ENCODE assay signal across 1 cellular context in the genomic region with DNA sequence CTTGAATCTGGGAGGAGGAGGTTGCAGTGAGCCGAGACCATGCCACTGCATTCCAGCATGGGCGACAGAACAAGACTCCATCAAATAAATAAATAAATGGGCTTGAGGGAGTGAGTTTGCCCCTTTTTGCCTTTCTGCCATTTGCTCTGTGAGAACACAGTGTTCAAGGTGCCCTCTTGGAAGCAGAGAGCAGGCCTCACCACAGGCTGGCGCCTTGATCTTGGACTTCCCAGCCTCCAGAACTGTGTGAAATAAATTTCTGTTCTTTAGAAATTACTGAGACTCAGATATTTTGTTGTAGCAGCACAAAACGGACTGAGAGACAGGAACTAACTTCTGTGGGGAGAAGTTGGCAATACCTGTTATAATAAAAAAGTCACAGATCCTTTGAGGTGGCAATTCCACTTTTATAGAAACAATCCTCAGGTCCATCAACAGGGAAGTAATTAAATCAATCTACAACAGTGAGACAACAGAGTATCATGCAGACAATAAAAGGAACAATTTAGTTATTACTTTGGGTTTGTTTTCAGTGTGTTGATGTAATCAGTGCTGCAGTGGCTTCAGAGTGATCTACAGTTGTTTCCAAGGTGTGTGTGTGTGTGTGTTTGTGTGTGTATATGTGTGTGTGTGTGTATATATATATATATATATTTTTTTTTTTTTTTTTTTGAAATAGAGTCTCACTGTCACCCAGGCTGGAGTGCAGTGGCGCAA.
TF ChIP-seq lines count a peak whose summit lies in the region.

No MANE protein-coding gene starts in this region.

TF ChIP-seq in HepG2, 621 proteins besides CTCF, POLR2A, EP300 and RAD21:
- TF ChIP-seq YEATS2 (CRISPR knock-in tag; IDR thresholded peaks at IDR 0.05; ENCODE audit: borderline replicate concordance): no peak
- no peak for TF ChIP-seq ZNF546 (CRISPR knock-in tag; conservative IDR thresholded peaks at IDR 0.05)
- TF ChIP-seq PITX1 (CRISPR knock-in tag; IDR thresholded peaks at IDR 0.05): no peak
- no peak for TF ChIP-seq GTF2F1 (IDR thresholded peaks at IDR 0.05; ENCODE audit: low read length)
- TF ChIP-seq ZNF382 (CRISPR knock-in tag; IDR thresholded peaks at IDR 0.05; ENCODE audit: borderline replicate concordance): no peak
- TF ChIP-seq ZNF619 (CRISPR knock-in tag; IDR thresholded peaks at IDR 0.05): no peak
- peak; percentile 97 for TF ChIP-seq ZNF564 (CRISPR knock-in tag; IDR thresholded peaks at IDR 0.05)
- TF ChIP-seq, protein P1, sequence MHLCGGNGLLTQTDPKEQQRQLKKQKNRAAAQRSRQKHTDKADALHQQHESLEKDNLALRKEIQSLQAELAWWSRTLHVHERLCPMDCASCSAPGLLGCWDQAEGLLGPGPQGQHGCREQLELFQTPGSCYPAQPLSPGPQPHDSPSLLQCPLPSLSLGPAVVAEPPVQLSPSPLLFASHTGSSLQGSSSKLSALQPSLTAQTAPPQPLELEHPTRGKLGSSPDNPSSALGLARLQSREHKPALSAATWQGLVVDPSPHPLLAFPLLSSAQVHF (CRISPR knock-in tag; IDR thresholded peaks at IDR 0.05): no peak
